ENCODE assay signal across 15 cellular contexts in the genomic region with DNA sequence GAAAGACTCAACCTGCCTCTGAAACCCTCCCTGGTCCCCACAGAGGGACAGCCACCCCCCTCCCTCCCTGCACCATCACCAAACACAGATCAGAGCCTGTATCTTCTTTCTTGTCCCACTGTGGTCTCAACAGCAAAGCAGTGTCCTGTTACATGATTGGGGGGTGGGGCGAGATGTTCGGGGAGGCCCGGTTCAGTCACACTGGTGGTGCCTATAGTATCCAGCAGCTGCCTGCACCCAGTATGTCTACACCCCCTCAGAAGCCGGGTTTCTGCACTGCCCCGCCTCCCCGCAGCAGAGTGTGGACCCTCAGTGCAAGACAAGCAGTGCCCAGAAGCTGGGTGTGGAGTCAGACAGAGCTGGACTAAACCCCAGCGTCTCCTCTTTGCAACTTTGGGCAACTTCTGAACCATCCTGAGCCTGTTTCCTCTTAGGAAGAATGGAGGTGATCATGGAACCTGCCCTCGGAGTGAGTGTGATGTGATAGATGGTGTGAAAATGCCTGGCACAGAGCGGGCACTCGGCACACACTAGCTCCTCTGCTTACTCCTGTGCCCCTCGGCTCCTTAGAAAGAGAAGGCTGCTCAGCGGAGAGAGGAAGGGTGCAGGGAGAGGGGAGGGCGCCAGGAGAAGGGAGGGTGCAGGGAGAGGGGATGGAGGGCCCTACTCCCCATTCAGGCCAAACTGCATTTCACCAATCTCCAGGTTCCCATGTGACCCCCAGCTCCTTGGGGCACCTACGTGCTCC.
"Had no signal": no experiment of that assay in that cellular context is flagged by ENCODE, and none has a peak within 500 bp of the region (broad histone marks: within the 10 kb centered on the region; RNA-seq: fewer than 3 reads in every experiment).

No MANE protein-coding gene starts in this region.

- H3K27me3 ChIP-seq: cardiac muscle cell, heart left ventricle, tibial artery had no signal

- H3K4me3 ChIP-seq: cardiac muscle cell, heart left ventricle, SK-N-MC, skin epidermis, tibial artery had no signal

- H3K27me3 Mint-ChIP-seq: activated naive CD4-positive, alpha-beta T cell treated with anti-CD3 and anti-CD28 coated beads, Interleukin-2, amount 50 U/mL, for 24 hours had no signal

- ATAC-seq: heart left ventricle; left lobe of liver; stimulated activated effector memory CD8-positive, alpha-beta T cell treated with anti-CD3 and anti-CD28 coated beads, Interleukin-12 subunit alpha, Interleukin-12 subunit beta, amount 100 ng/mL, for 72 hours had no signal

- H3K27ac ChIP-seq: cardiac muscle cell, heart left ventricle, parathyroid adenoma, SK-N-MC had no signal

- H3K4me1 ChIP-seq: parathyroid adenoma had no signal

- H3K36me3 ChIP-seq: cardiac muscle cell, heart left ventricle, tibial artery had no signal

- DNase-seq: activated CD4-positive, alpha-beta T cell treated with anti-CD3 and anti-CD28 coated beads, Interleukin-2, amount 50 U/mL, for 4 hours; activated CD4-positive, CD25-positive, alpha-beta regulatory T cell; activated effector memory CD4-positive, alpha-beta T cell treated with Interleukin-2 at 50 U/mL for 16 hours; activated T-cell treated with anti-CD3 and anti-CD28 coated beads, Interleukin-2, amount 50 U/mL, for 1 hour; tibial artery had no signal

- H3K4me3 Mint-ChIP-seq: activated naive CD4-positive, alpha-beta T cell treated with anti-CD3 and anti-CD28 coated beads, Interleukin-2, amount 50 U/mL, for 24 hours; memory B cell; stimulated activated effector memory CD8-positive, alpha-beta T cell treated with anti-CD3 and anti-CD28 coated beads, Interleukin-12 subunit alpha, Interleukin-12 subunit beta, amount 100 ng/mL, for 72 hours; T-helper 1 cell treated with Interleukin-12 subunit alpha and Interleukin-12 subunit beta and Interleukin-4 antibody, amounts not matched to agents 30 μg/mL and 1 μg/mL, for 36 hours had no signal

- H3K9ac ChIP-seq: parathyroid adenoma had no signal

- H2AFZ ChIP-seq: parathyroid adenoma had no signal

- H3K27ac Mint-ChIP-seq: activated naive CD4-positive, alpha-beta T cell treated with anti-CD3 and anti-CD28 coated beads, Interleukin-2, amount 50 U/mL, for 24 hours; stimulated activated effector memory CD8-positive, alpha-beta T cell treated with anti-CD3 and anti-CD28 coated beads, Interleukin-12 subunit alpha, Interleukin-12 subunit beta, amount 100 ng/mL, for 72 hours; T-helper 1 cell treated with Interleukin-12 subunit alpha and Interleukin-12 subunit beta and Interleukin-4 antibody, amounts not matched to agents 30 μg/mL and 1 μg/mL, for 36 hours had no signal
